8 cellular contexts compared by ENCODE assay signal in genomic region chr17:7834554-7834890, GRCh38. TPM values are rescaled to one million over a fixed set of nuclear protein-coding genes. Genes with fewer than 3 reads are reported as not detected.
DNase-seq lines count a peak whose midpoint lies in the region; ATAC-seq, FAIRE-seq and TF ChIP-seq lines count a peak whose summit lies in the region.

No MANE protein-coding gene starts in this region.

- no peaks in the 10 kb centered on the region for H3K36me3 ChIP-seq in iPS-20b (ENCODE audit: insufficient read depth, low read depth, low read length)
- H3K36me3 ChIP-seq in small intestine (ENCODE audit: control insufficient read depth in 2 of 2, insufficient read depth in 2 of 2, low read length in 2 of 2), result no peaks in the 10 kb centered on the region

- DNase-seq in GM20000 (ENCODE audit: low spot score), result peak; percentile 59
- DNase-seq in SK-MEL-5 (ENCODE audit: low read depth, low spot score), result peak; percentile 34
- peak; percentile 26 for DNase-seq in astrocyte of the spinal cord (ENCODE audit: low read depth, low spot score)
- DNase-seq in small intestine, result peak; percentile 79
- no peak for DNase-seq in COLO829 (ENCODE audit: low spot score)
- no peak for DNase-seq in HTR-8/SVneo (ENCODE audit: insufficient read length, low spot score)

- 0 to 2% (median 0%) methylated on average over 8 to 15 of the region's 15 CpGs for WGBS in small intestine, 3 donors

- H3K27ac ChIP-seq in iPS-20b (ENCODE audit: low read length), result no peak overlapping the region
- peak overlapping the region; percentile 94 to 98 for H3K27ac ChIP-seq in small intestine (ENCODE audit: low read depth in 1 of 2, low read length in 1 of 2)

- in situ Hi-C loops in SK-MEL-5 (cut with HindIII; ENCODE audit: low pct_unique_long_range_greater_than_20kb, low sequenced_read_pairs), result no loop called here
- in situ Hi-C loops in astrocyte of the spinal cord (cut with HindIII; ENCODE audit: low sequenced_read_pairs), result no loop called here

- FAIRE-seq in small intestine (lab: Jason Lieb, UNC) (no peak), HTR-8/SVneo (lab: Jason Lieb, UNC) (no peak)

- H3K9me3 ChIP-seq in iPS-20b (ENCODE audit: insufficient read depth, low read depth, low read length) (no peaks in the 10 kb centered on the region), small intestine (ENCODE audit: control insufficient read depth, low read depth) (no peaks in the 10 kb centered on the region)

- TF ChIP-seq CTCF in GM20000 (IDR thresholded peaks at IDR 0.05; ENCODE audit: extremely low read depth, missing control alignments) (no peak), astrocyte of the spinal cord (IDR thresholded peaks at IDR 0.05; ENCODE audit: low read depth, low read length) (no peak)

- H3K4me3 ChIP-seq in astrocyte of the spinal cord (ENCODE audit: low read depth, low read length) (peak overlapping the region; percentile 74), iPS-20b (ENCODE audit: low read length) (peak overlapping the region; percentile 90), small intestine (ENCODE audit: low read depth in 1 of 2, low read length in 2 of 2) (peak overlapping the region; percentile 61 to 88)

- no peak for ATAC-seq in HG03460 (IDR thresholded peaks at IDR 0.05; ENCODE audit: unreplicated experiment)

- H3K27me3 ChIP-seq in iPS-20b (ENCODE audit: insufficient read depth, low read length) (peaks cover 57% of the 10 kb centered on the region), small intestine (ENCODE audit: control insufficient read depth in 2 of 2, insufficient read depth in 2 of 2, low read length in 2 of 2) (no peaks in the 10 kb centered on the region)

- H3K4me1 ChIP-seq in iPS-20b (ENCODE audit: insufficient read depth, low read length) (peaks cover 12% of the 10 kb centered on the region; the same call in 1 of the 2 replicates), small intestine (ENCODE audit: control insufficient read depth in 2 of 2, insufficient read depth in 1 of 2, low read depth in 1 of 2, low read length in 1 of 2) (peaks cover 0 to 7% of the 10 kb centered on the region in 2 donors)

- H3K9ac ChIP-seq in iPS-20b (ENCODE audit: low read depth, low read length), result no peak overlapping the region

RNA-seq across cellular contexts. Expression of gene KDM6B, which starts 0.5 kb away (rescaled TPM):
- 1.6 and 2.4 TPM in 2 replicates for total RNA-seq in SK-MEL-5 (2014; rRNA removed; shearing (Covaris generic))
- 12.0 and 18.1 TPM in 2 replicates for polyA plus RNA-seq in SK-MEL-5 (2015; cell fraction: cytosol; rRNA removed)
- polyA plus RNA-seq in SK-MEL-5 (2015; cell fraction: nucleus; rRNA removed), result 18.7 and 19.8 TPM in 2 replicates
- 10 to 100 TPM in 2 of 3 donors, 1 to 10 TPM in 1; 8.4 to 26.1 (median 11.2) TPM for polyA plus RNA-seq in small intestine

RNA-seq across cellular contexts. Expression of gene TMEM88, which starts 20.3 kb away (rescaled TPM):
- 0.18 and 0.80 TPM in 2 replicates for total RNA-seq in SK-MEL-5 (2014; rRNA removed; shearing (Covaris generic))
- polyA plus RNA-seq in SK-MEL-5 (2015; cell fraction: cytosol; rRNA removed), result 0.51 and 0.60 TPM in 2 replicates
- polyA plus RNA-seq in SK-MEL-5 (2015; cell fraction: nucleus; rRNA removed), result 6.4 and 14.9 TPM in 2 replicates
- 10 to 100 TPM in 1 of 3 donors, 1 to 10 TPM in 2; 3.8 to 17.5 (median 8.9) TPM for polyA plus RNA-seq in small intestine

RNA-seq across cellular contexts. Expression of gene NAA38, which starts 22.8 kb away (rescaled TPM):
- total RNA-seq in SK-MEL-5 (2014; rRNA removed; shearing (Covaris generic)), result 74.5 and 83.3 TPM in 2 replicates
- polyA plus RNA-seq in SK-MEL-5 (2015; cell fraction: cytosol; rRNA removed), result 55.6 and 83.4 TPM in 2 replicates
- polyA plus RNA-seq in SK-MEL-5 (2015; cell fraction: nucleus; rRNA removed), result 6.4 and 9.3 TPM in 2 replicates
- 100 to 1,000 TPM in 1 of 3 donors, 10 to 100 TPM in 2; 70.0 to 142 (median 76.7) TPM for polyA plus RNA-seq in small intestine

RNA-seq across cellular contexts. Expression of gene CYB5D1, which starts 23.3 kb away (rescaled TPM):
- 7.2 and 7.5 TPM in 2 replicates for total RNA-seq in SK-MEL-5 (2014; rRNA removed; shearing (Covaris generic))
- 4.5 and 10.7 TPM in 2 replicates for polyA plus RNA-seq in SK-MEL-5 (2015; cell fraction: cytosol; rRNA removed)
- polyA plus RNA-seq in SK-MEL-5 (2015; cell fraction: nucleus; rRNA removed), result 10.9 and 13.6 TPM in 2 replicates
- polyA plus RNA-seq in small intestine, result 1 to 10 TPM; 4.9 to 7.9 (median 4.9) TPM

RNA-seq across cellular contexts. Expression of gene CHD3, which starts 54.1 kb away (rescaled TPM):
- total RNA-seq in SK-MEL-5 (2014; rRNA removed; shearing (Covaris generic)), result 68.4 and 74.0 TPM in 2 replicates
- 77.6 and 110 TPM in 2 replicates for polyA plus RNA-seq in SK-MEL-5 (2015; cell fraction: cytosol; rRNA removed)
- 268 and 271 TPM in 2 replicates for polyA plus RNA-seq in SK-MEL-5 (2015; cell fraction: nucleus; rRNA removed)
- polyA plus RNA-seq in small intestine, result 10 to 100 TPM; 23.7 to 60.4 (median 25.7) TPM

Comparison
In these comparisons a context has a peak if more than half of its experiments do, and no peak if none do; other contexts are left out.
1. DNase-seq: peak in GM20000 (single experiment), SK-MEL-5 (single experiment), astrocyte of the spinal cord (single experiment) and small intestine (single experiment); none in COLO829 (single experiment) and HTR-8/SVneo (single experiment).
2. Peak in every context shown above with its lines, with median percentiles within 50 percentile points of each other: H3K4me3 ChIP-seq.